Comparison of ENCODE assay signal across 9 cellular contexts in the genomic region with DNA sequence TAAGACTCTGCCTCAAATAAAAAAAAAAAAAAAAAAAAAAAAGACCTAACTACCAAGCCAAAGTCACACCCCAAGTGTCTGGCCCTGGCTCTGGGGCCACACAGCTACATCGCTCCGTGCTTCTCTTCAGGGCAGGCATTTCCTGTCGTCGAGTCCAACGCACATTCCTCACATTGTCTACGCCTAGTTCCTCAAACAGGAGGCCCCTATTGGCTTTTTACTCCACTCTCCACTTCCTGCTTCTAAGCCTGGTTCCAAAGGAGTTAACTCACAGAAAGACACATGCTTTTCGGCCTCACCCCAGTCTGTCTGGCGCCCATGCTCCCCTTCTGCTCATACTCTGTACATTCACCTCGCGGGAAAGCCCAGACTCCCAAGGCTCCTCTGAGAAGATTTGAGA. TPM values are rescaled to one million over a fixed set of nuclear protein-coding genes. Genes with fewer than 3 reads are reported as not detected.
DNase-seq lines count a peak whose midpoint lies in the region; ATAC-seq lines count a peak whose summit lies in the region.
"Had no signal": no experiment of that assay in that cellular context is flagged by ENCODE, and none has a peak within 500 bp of the region (broad histone marks: within the 10 kb centered on the region; RNA-seq: fewer than 3 reads in every experiment).

No MANE protein-coding gene starts in this region.

- H3K4me3 ChIP-seq in adipocyte (ENCODE audit: low read length), result no peak overlapping the region

- intact Hi-C loops in Right ventricle myocardium inferior (cut with DNase I), result no loop called here
- intact Hi-C loops in cardiac septum (cut with DNase I), result no loop called here

- DNase-seq in Right ventricle myocardium inferior (ENCODE audit: missing footprints) (no peak), cardiac septum (ENCODE audit: low spot score) (no peak), adipocyte (ENCODE audit: low read depth) (peak; percentile 16), iPS-NIHi11 (ENCODE audit: low spot score) (peak; percentile 71), ureter (ENCODE audit: low spot score) (peak; percentile 67)
- DNase-seq in effector memory CD8-positive, alpha-beta T cell, result no peak
- no peak for DNase-seq in effector CD4-positive, alpha-beta T cell

- peaks cover 4% of the 10 kb centered on the region for H3K4me1 ChIP-seq in adipocyte (ENCODE audit: control insufficient read depth, insufficient read depth, low read length)

- no peaks in the 10 kb centered on the region for H3K4me1 Mint-ChIP-seq in effector memory CD8-positive, alpha-beta T cell (ENCODE audit: low read depth in 2 of 2)

- no peaks in the 10 kb centered on the region for H3K36me3 ChIP-seq in adipocyte (ENCODE audit: control insufficient read depth, insufficient read depth, low read length, severe bottlenecking)
- H3K36me3 ChIP-seq: neutrophil had no signal

- peak; percentile 72 for ATAC-seq in Right ventricle myocardium inferior
- ATAC-seq in GM21576 (IDR thresholded peaks at IDR 0.05; ENCODE audit: unreplicated experiment), result no peak
- no peak for ATAC-seq in effector memory CD8-positive, alpha-beta T cell (replicated peaks)

- peak overlapping the region; percentile 39 for H3K9ac ChIP-seq in adipocyte (ENCODE audit: low read length)

- no peaks in the 10 kb centered on the region for H3K9me3 ChIP-seq in adipocyte (ENCODE audit: control insufficient read depth, low read length)
- H3K9me3 ChIP-seq: neutrophil had no signal

- H3K9me3 Mint-ChIP-seq in effector memory CD8-positive, alpha-beta T cell, result no peaks in the 10 kb centered on the region

- peaks cover 6% of the 10 kb centered on the region for H3K27me3 ChIP-seq in adipocyte (replicated peaks; ENCODE audit: control insufficient read depth, insufficient read depth, low read length)
- H3K27me3 ChIP-seq: neutrophil had no signal

- no peaks in the 10 kb centered on the region for H3K27me3 Mint-ChIP-seq in effector memory CD8-positive, alpha-beta T cell

- peaks cover 3% of the 10 kb centered on the region for H3K36me3 Mint-ChIP-seq in effector memory CD8-positive, alpha-beta T cell (ENCODE audit: insufficient read depth)

- H3K4me3 Mint-ChIP-seq in effector memory CD8-positive, alpha-beta T cell, result no peak overlapping the region

- no peak overlapping the region for H3K27ac Mint-ChIP-seq in effector memory CD8-positive, alpha-beta T cell

RNA-seq across cellular contexts. Expression of gene KNG1, which starts 28.8 kb away (rescaled TPM):
- 0.62 TPM for total RNA-seq in Right ventricle myocardium inferior
- total RNA-seq in cardiac septum, result not detected
- total RNA-seq in ureter, result not detected

RNA-seq across cellular contexts. Expression of gene EIF4A2, which starts 37.4 kb away (rescaled TPM):
- total RNA-seq in Right ventricle myocardium inferior (422 TPM), cardiac septum (361 TPM), ureter (343 TPM)

Comparison
In these comparisons a context has a peak if more than half of its experiments do, and no peak if none do; other contexts are left out.
1. DNase-seq: peak in adipocyte (single experiment), iPS-NIHi11 (single experiment) and ureter (single experiment); none in Right ventricle myocardium inferior (single experiment), cardiac septum (single experiment), effector memory CD8-positive, alpha-beta T cell (0 of 3) and effector CD4-positive, alpha-beta T cell (single experiment).